10 cellular contexts compared by ENCODE assay signal in the genomic region with DNA sequence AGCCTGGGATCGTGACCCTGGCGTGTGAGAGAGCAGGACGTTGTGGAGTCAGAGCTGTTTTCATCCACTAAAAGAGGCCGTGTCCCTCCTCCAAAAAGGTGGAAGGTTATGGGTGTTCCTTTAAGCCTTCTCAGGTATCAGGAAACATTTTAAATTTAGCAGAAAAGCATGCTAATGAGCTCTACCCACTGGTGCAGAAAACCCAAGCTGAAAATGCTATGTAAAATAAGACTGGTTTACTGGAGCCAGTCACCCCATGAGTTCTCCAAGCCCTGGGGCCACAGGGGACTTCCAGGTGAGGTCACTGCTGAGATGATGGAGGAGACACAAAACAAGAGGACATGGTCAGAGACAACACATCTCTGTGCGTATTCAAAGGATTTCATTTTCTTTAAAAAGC. TPM values are rescaled to one million over a fixed set of nuclear protein-coding genes. Genes with fewer than 3 reads are reported as not detected.
DNase-seq lines count a peak whose midpoint lies in the region; ATAC-seq and TF ChIP-seq lines count a peak whose summit lies in the region.
"Had no signal": no experiment of that assay in that cellular context is flagged by ENCODE, and none has a peak within 500 bp of the region (broad histone marks: within the 10 kb centered on the region; RNA-seq: fewer than 3 reads in every experiment).

No MANE protein-coding gene starts in this region.

- no peak for TF ChIP-seq EP300 in tibial nerve (IDR thresholded peaks at IDR 0.05)

- 65 to 66% methylated on average over 5 of the region's 5 CpGs for WGBS in tibial nerve, 2 donors

- no peak overlapping the region for H3K4me3 ChIP-seq in tibial nerve
- H3K4me3 ChIP-seq in foreskin fibroblast (ENCODE audit: low read depth in 1 of 2, low read length in 2 of 2) = no peak overlapping the region
- H3K4me3 ChIP-seq: BLaER1 had no signal

- H3K9me3 ChIP-seq in tibial nerve = no peaks in the 10 kb centered on the region
- H3K9me3 ChIP-seq: BLaER1 had no signal

- CTCF ChIA-PET in activated naive CD4-positive, alpha-beta T cell treated with anti-CD3 and anti-CD28 coated beads for 36 hours (lab: Charles Lee) = interaction anchor here (0.8 kb wide), 1 partner anchor 238 kb away, joined by 3 read pairs; no protein-coding TSS in a partner anchor

- TF ChIP-seq POLR2A in tibial nerve (IDR thresholded peaks at IDR 0.05) = no peak

- H3K27ac ChIP-seq in tibial nerve = peak overlapping the region in 3 of 4 donors; percentile 52 to 68 (median 63)

- TF ChIP-seq CTCF in tibial nerve (IDR thresholded peaks at IDR 0.05) = no peak
- TF ChIP-seq CTCF in foreskin fibroblast (IDR thresholded peaks at IDR 0.05; ENCODE audit: low read depth, low read length) = no peak

- ATAC-seq in HG03045 (IDR thresholded peaks at IDR 0.05; ENCODE audit: unreplicated experiment) = peak; percentile 60

- H3K36me3 Mint-ChIP-seq in activated naive CD4-positive, alpha-beta T cell treated with anti-CD3 and anti-CD28 coated beads for 36 hours (ENCODE audit: low read depth) = peaks cover 29% of the 10 kb centered on the region

- DNase-seq in activated naive CD4-positive, alpha-beta T cell treated with anti-CD3 and anti-CD28 coated beads for 36 hours = peak; percentile 41
- DNase-seq in activated naive CD4-positive, alpha-beta T cell treated with Interleukin-2 at 50 U/mL for 16 hours = no peak
- DNase-seq in cerebellar cortex (ENCODE audit: low spot score) (peak; percentile 10), tibial nerve (ENCODE audit: low spot score in 2 of 2) (no peak), foreskin melanocyte (no peak), foreskin fibroblast (no peak)
- DNase-seq in activated CD8-positive, alpha-beta memory T cell treated with anti-CD3 and anti-CD28 coated beads, Interleukin-2, amount 50 U/mL, for 4 hours = no peak
- DNase-seq: NCI-H2171 treated with DMSO at 0.1 percent for 48 hours had no signal

- H3K27me3 ChIP-seq in tibial nerve = no peaks in the 10 kb centered on the region
- H3K27me3 ChIP-seq: BLaER1 had no signal

- no peak overlapping the region for H3K4me3 Mint-ChIP-seq in activated naive CD4-positive, alpha-beta T cell treated with anti-CD3 and anti-CD28 coated beads for 36 hours

- H3K36me3 ChIP-seq in tibial nerve = peaks cover 10 to 61% (median 31%) of the 10 kb centered on the region in 3 donors

- peaks cover 0 to 41% (median 12%) of the 10 kb centered on the region in 4 donors for H3K4me1 ChIP-seq in tibial nerve

- intact Hi-C loops in activated naive CD4-positive, alpha-beta T cell treated with anti-CD3 and anti-CD28 coated beads for 36 hours (cut with micrococcal nuclease) = no loop called here

- no peaks in the 10 kb centered on the region for H3K27me3 Mint-ChIP-seq in activated naive CD4-positive, alpha-beta T cell treated with anti-CD3 and anti-CD28 coated beads for 36 hours (ENCODE audit: low read depth)

- H3K27ac Mint-ChIP-seq in activated naive CD4-positive, alpha-beta T cell treated with anti-CD3 and anti-CD28 coated beads for 36 hours = peak overlapping the region; percentile 81

- H3K9me3 Mint-ChIP-seq in activated naive CD4-positive, alpha-beta T cell treated with anti-CD3 and anti-CD28 coated beads for 36 hours = no peaks in the 10 kb centered on the region

- H3K4me1 Mint-ChIP-seq in activated naive CD4-positive, alpha-beta T cell treated with anti-CD3 and anti-CD28 coated beads for 36 hours (ENCODE audit: low read depth) = peaks cover 14% of the 10 kb centered on the region

RNA-seq across cellular contexts. Expression of gene PRKAB1, which starts 14.0 kb away (rescaled TPM):
- total RNA-seq in activated naive CD4-positive, alpha-beta T cell treated with anti-CD3 and anti-CD28 coated beads for 36 hours = 10 to 100 TPM; 34.3 to 39.8 TPM
- 10 to 100 TPM; 24.5 to 40.6 (median 28.3) TPM for total RNA-seq in tibial nerve

Comparison
In these comparisons a context has a peak if more than half of its experiments do, and no peak if none do; other contexts are left out.
1. DNase-seq: peak in activated naive CD4-positive, alpha-beta T cell treated with anti-CD3 and anti-CD28 coated beads for 36 hours (single experiment) and cerebellar cortex (single experiment); none in activated naive CD4-positive, alpha-beta T cell treated with Interleukin-2 at 50 U/mL for 16 hours (single experiment), tibial nerve (0 of 2), foreskin melanocyte (single experiment), foreskin fibroblast (0 of 2) and activated CD8-positive, alpha-beta memory T cell treated with anti-CD3 and anti-CD28 coated beads, Interleukin-2, amount 50 U/mL, for 4 hours (single experiment).